In genomic region chr22:39920134-39920743, GRCh38 we compare ENCODE assay signal across 1 cellular context.
TF ChIP-seq lines count a peak whose summit lies in the region.

No MANE protein-coding gene starts in this region.

TF ChIP-seq in K562, 482 proteins besides CTCF, POLR2A, EP300 and RAD21 (continued from another document and continues in another):
- peak in 1 of 2 experiments; percentile 29; a peak in 1 of 4 replicates for TF ChIP-seq ZNF639 (CRISPR knock-in tag; conservative IDR thresholded peaks at IDR 0.05 in 1 of 2, IDR thresholded peaks at IDR 0.05 in 1 of 2)
- TF ChIP-seq CCAR2 (IDR thresholded peaks at IDR 0.05; ENCODE audit: low read depth, low read length) = no peak
- TF ChIP-seq ZNF707 (CRISPR knock-in tag; conservative IDR thresholded peaks at IDR 0.05) = no peak
- no peak; the same call in 1 of the 2 replicates for TF ChIP-seq EHMT2 (IDR thresholded peaks at IDR 0.05)
- TF ChIP-seq ZNF347 (CRISPR knock-in tag; IDR thresholded peaks at IDR 0.05; ENCODE audit: low read depth) = no peak
- TF ChIP-seq KLF6 (CRISPR knock-in tag; IDR thresholded peaks at IDR 0.05; ENCODE audit: borderline replicate concordance) = no peak
- no peak for TF ChIP-seq RHOXF2B (CRISPR knock-in tag; conservative IDR thresholded peaks at IDR 0.05)
- no peak for TF ChIP-seq SMAD2 (IDR thresholded peaks at IDR 0.05; ENCODE audit: low read depth, low read length)
- no peak for TF ChIP-seq HNRNPL (IDR thresholded peaks at IDR 0.05; ENCODE audit: low read depth, low read length)
- no peak for TF ChIP-seq SNIP1 (IDR thresholded peaks at IDR 0.05; ENCODE audit: low read depth)
- no peak for TF ChIP-seq RERE (CRISPR knock-in tag; IDR thresholded peaks at IDR 0.05; ENCODE audit: borderline replicate concordance)
- TF ChIP-seq RBM15 (IDR thresholded peaks at IDR 0.05; ENCODE audit: insufficient read depth, low read length) = no peak
- peak; percentile 85 for TF ChIP-seq SMARCC2 (IDR thresholded peaks at IDR 0.05; ENCODE audit: low read depth)
- TF ChIP-seq GTF2F1 (IDR thresholded peaks at IDR 0.05; ENCODE audit: low read depth, low read length) = no peak
- peak; percentile 60 for TF ChIP-seq NEUROD1 (IDR thresholded peaks at IDR 0.05; ENCODE audit: borderline replicate concordance, low read depth, low read length, partially characterized antibody)
- peak; percentile 71; the same call in 1 of the 2 replicates for TF ChIP-seq MBD2 (IDR thresholded peaks at IDR 0.05; ENCODE audit: borderline replicate concordance, low read depth)
- TF ChIP-seq ZNF277 (CRISPR knock-in tag; IDR thresholded peaks at IDR 0.05; ENCODE audit: borderline replicate concordance) = no peak
- TF ChIP-seq ZNF407 (IDR thresholded peaks at IDR 0.05; ENCODE audit: low read depth) = no peak
- TF ChIP-seq HEY1 (CRISPR knock-in tag; IDR thresholded peaks at IDR 0.05; ENCODE audit: borderline replicate concordance) = no peak
- no peak for TF ChIP-seq BCLAF1 (IDR thresholded peaks at IDR 0.05; ENCODE audit: borderline replicate concordance in 1 of 2, control insufficient read depth in 1 of 2, low read depth in 2 of 2, low read length in 1 of 2)
- no peak for TF ChIP-seq POLR2G (IDR thresholded peaks at IDR 0.05; ENCODE audit: low read depth, low read length)
- peak; percentile 80 for TF ChIP-seq ZNF316 (IDR thresholded peaks at IDR 0.05)
- TF ChIP-seq TCF7 (IDR thresholded peaks at IDR 0.05; ENCODE audit: borderline replicate concordance) = no peak
- no peak for TF ChIP-seq NFXL1 (CRISPR knock-in tag; IDR thresholded peaks at IDR 0.05)
- TF ChIP-seq ZNF41 (CRISPR knock-in tag; conservative IDR thresholded peaks at IDR 0.05) = no peak
- TF ChIP-seq RBM39 (optimal IDR thresholded peaks at IDR 0.05; ENCODE audit: low read depth, low read length) = no peak
- TF ChIP-seq RNF2 (IDR thresholded peaks at IDR 0.05) = peak; percentile 88; the same call in 1 of the 2 replicates
- TF ChIP-seq PPARD (CRISPR knock-in tag; IDR thresholded peaks at IDR 0.05) = no peak
- no peak for TF ChIP-seq ZNF212 (CRISPR knock-in tag; IDR thresholded peaks at IDR 0.05)
- no peak for TF ChIP-seq THAP12 (CRISPR knock-in tag; IDR thresholded peaks at IDR 0.05)
- TF ChIP-seq ARHGAP35 (IDR thresholded peaks at IDR 0.05; ENCODE audit: partially characterized antibody) = no peak
- TF ChIP-seq KAT7 (CRISPR knock-in tag; IDR thresholded peaks at IDR 0.05; ENCODE audit: borderline replicate concordance) = no peak
- no peak for TF ChIP-seq BCL6 (CRISPR knock-in tag; IDR thresholded peaks at IDR 0.05)
